21 cellular contexts compared by ENCODE assay signal in genomic region chr18:49305688-49306336, GRCh38.
DNase-seq lines count a peak whose midpoint lies in the region; ATAC-seq, FAIRE-seq and TF ChIP-seq lines count a peak whose summit lies in the region.
"Had no signal": no experiment of that assay in that cellular context is flagged by ENCODE, and none has a peak within 500 bp of the region (broad histone marks: within the 10 kb centered on the region; RNA-seq: fewer than 3 reads in every experiment).

No MANE protein-coding gene starts in this region.

- dilution Hi-C loops in IMR-90 (cut with HindIII; ENCODE audit: low sequenced_read_pairs, unreplicated experiment): no loop called here

- H3K4ac ChIP-seq in IMR-90 (ENCODE audit: low read depth, low read length): no peak overlapping the region

- H2BK15ac ChIP-seq in IMR-90 (ENCODE audit: low read depth, low read length): no peak overlapping the region

- no peak overlapping the region for H3K14ac ChIP-seq in IMR-90 (replicated peaks; ENCODE audit: low read depth, low read length)

- no peak for DNase-seq in D721Med (ENCODE audit: insufficient read length, low spot score)
- no peak for DNase-seq in IMR-90
- no peak for DNase-seq in K562 (ENCODE audit: extremely low read depth in 1 of 4, low spot score in 3 of 4)
- no peak for DNase-seq in OCI-M2 (lab: John Stamatoyannopoulos, UW; ENCODE audit: unreplicated experiment)
- DNase-seq in occipital lobe (lab: John Stamatoyannopoulos, UW): no peak
- DNase-seq: BE2C; CD4-positive, alpha-beta T cell; DMS53; Kasumi-1; MM.1S; NCI-H1092 treated with DMSO at 0.1 percent for 48 hours; NCI-H146; NCI-H2029 treated with DMSO at 0.1 percent for 48 hours; NCI-H2171; NCI-H526 had no signal

- H3K9me3 ChIP-seq in IMR-90 (ENCODE audit: control insufficient read depth, insufficient read depth, low read length) (peaks cover 4% of the 10 kb centered on the region), K562 (replicated peaks; ENCODE audit: control insufficient read depth, insufficient read depth, low read depth, low read length) (no peaks in the 10 kb centered on the region), gastroesophageal sphincter (peaks cover 0 to 8% (median 0%) of the 10 kb centered on the region in 3 donors)
- H3K9me3 ChIP-seq: BE2C, SJSA1 had no signal

- H2AFZ ChIP-seq in IMR-90 (replicated peaks; ENCODE audit: low read length, poor library complexity): no peak overlapping the region
- H2AFZ ChIP-seq in K562 (ENCODE audit: low read depth, low read length): no peak overlapping the region

- intact Hi-C loops in IMR-90 (cut with micrococcal nuclease) (no loop called here), K562 (cut with micrococcal nuclease) (no loop called here)

- TF ChIP-seq CTCF in D721Med (IDR thresholded peaks at IDR 0.05; ENCODE audit: insufficient read depth, missing control alignments): no peak
- no peak for TF ChIP-seq CTCF in IMR-90 (conservative IDR thresholded peaks at IDR 0.05; ENCODE audit: low read depth, low read length)
- TF ChIP-seq CTCF in K562 (IDR thresholded peaks at IDR 0.05 in 2 of 3, conservative IDR thresholded peaks at IDR 0.05 in 1 of 3; ENCODE audit: insufficient read depth in 2 of 3, low read depth in 1 of 3, low read length in 3 of 3): no peak
- TF ChIP-seq CTCF in gastroesophageal sphincter (IDR thresholded peaks at IDR 0.05): no peak

- H3K4me1 ChIP-seq in IMR-90 (ENCODE audit: control insufficient read depth, insufficient read depth, low read length): no peaks in the 10 kb centered on the region
- H3K4me1 ChIP-seq in K562 (replicated peaks in 1 of 2; ENCODE audit: control insufficient read depth in 2 of 2, insufficient read depth in 2 of 2, low read length in 2 of 2): no peaks in the 10 kb centered on the region
- no peaks in the 10 kb centered on the region for H3K4me1 ChIP-seq in gastroesophageal sphincter
- H3K4me1 ChIP-seq: BE2C had no signal

- H4K91ac ChIP-seq in IMR-90 (ENCODE audit: insufficient read depth, low read depth, low read length): no peak overlapping the region

- H3K36me3 ChIP-seq in IMR-90 (ENCODE audit: control insufficient read depth, insufficient read depth, low read length) (no peaks in the 10 kb centered on the region), K562 (ENCODE audit: control insufficient read depth, insufficient read depth, low read length) (no peaks in the 10 kb centered on the region), gastroesophageal sphincter (peaks cover 0 to 10% of the 10 kb centered on the region in 2 donors)
- H3K36me3 ChIP-seq: BE2C, SJSA1 had no signal

- TF ChIP-seq POLR2A in IMR-90 (IDR thresholded peaks at IDR 0.05; ENCODE audit: low read depth, low read length): no peak
- no peak for TF ChIP-seq POLR2A in K562 (conservative IDR thresholded peaks at IDR 0.05)
- no peak for TF ChIP-seq POLR2A in gastroesophageal sphincter (IDR thresholded peaks at IDR 0.05)

- H3K4me3 ChIP-seq in IMR-90 (ENCODE audit: insufficient read depth, low read depth, low read length) (no peak overlapping the region), K562 (no peak overlapping the region), gastroesophageal sphincter (no peak overlapping the region)
- H3K4me3 ChIP-seq: SJSA1 had no signal

- no peaks in the 10 kb centered on the region for H3K27me3 ChIP-seq in IMR-90 (ENCODE audit: control insufficient read depth, insufficient read depth, low read length)
- no peaks in the 10 kb centered on the region for H3K27me3 ChIP-seq in K562 (ENCODE audit: control insufficient read depth in 2 of 2, insufficient read depth in 2 of 2, low read length in 2 of 2)
- H3K27me3 ChIP-seq in gastroesophageal sphincter: no peaks in the 10 kb centered on the region
- H3K27me3 ChIP-seq: BE2C, SJSA1 had no signal

- no peak overlapping the region for H3K56ac ChIP-seq in IMR-90 (ENCODE audit: extremely low read depth, insufficient read depth, low read length)

- CTCF ChIA-PET in IMR-90 (lab: Yijun Ruan, JAX): interaction anchor here (1.4 kb wide), 1 partner anchor 8 kb away, joined by 3 read pairs; no protein-coding TSS in a partner anchor
- CTCF ChIA-PET in K562 (lab: Yijun Ruan, JAX; ENCODE audit: low intra/inter-chr PET ratio): no interaction called here

- no peak overlapping the region for H4K5ac ChIP-seq in IMR-90 (ENCODE audit: low read depth, low read length)

- no peak for TF ChIP-seq EP300 in K562 (IDR thresholded peaks at IDR 0.05; ENCODE audit: low read length)
- no peak for TF ChIP-seq EP300 in gastroesophageal sphincter (IDR thresholded peaks at IDR 0.05)

- no TSS peak for BruUV-seq in IMR-90 (replicated peaks; lab: Mats Ljungman, UMichigan)
- no TSS peak for BruUV-seq in K562 (replicated peaks; lab: Mats Ljungman, UMichigan)

- no peak overlapping the region for H2BK5ac ChIP-seq in IMR-90 (ENCODE audit: low read depth, low read length, poor library complexity, severe bottlenecking)

- no peak overlapping the region for H4K8ac ChIP-seq in IMR-90 (ENCODE audit: low read depth in 2 of 2, low read length in 2 of 2)

- POLR2A ChIA-PET in IMR-90 (lab: Charles Lee; ENCODE audit: unreplicated experiment) (no interaction called here), K562 (lab: Yijun Ruan, JAX) (interaction anchor here (1.9 to 2.3 kb wide), 2 partner anchors 10 to 18 kb away, joined by 5 to 7 read pairs; no protein-coding TSS in a partner anchor)

- WGBS in IMR-90 (ENCODE audit: extremely low coverage in 2 of 2, insufficient read length in 1 of 2), 2 experiments: 100% methylated on average over 1 of the region's 1 CpG; no CpG with 5 or more reads in 1 of the 2 experiments
- 80% methylated on average over 1 of the region's 1 CpG for WGBS in K562 (ENCODE audit: insufficient coverage, low coverage, missing lambda C conversion rate)
- 100% methylated on average over 1 of the region's 1 CpG for WGBS in gastroesophageal sphincter (ENCODE audit: low coverage in 1 of 2), 2 donors

- peak; percentile 51 for FAIRE-seq in D721Med (lab: Jason Lieb, UNC)
- no peak for FAIRE-seq in K562 (lab: Jason Lieb, UNC)
- FAIRE-seq: A204.1, GM12892, GM18507 had no signal

- H2BK120ac ChIP-seq in IMR-90 (ENCODE audit: low read depth, low read length): no peak overlapping the region

- no peaks in the 10 kb centered on the region for H3K9me1 ChIP-seq in IMR-90 (ENCODE audit: insufficient read depth, low read length)
- H3K9me1 ChIP-seq in K562 (ENCODE audit: control insufficient read depth, insufficient read depth, low read length): no peaks in the 10 kb centered on the region

- H3K4me2 ChIP-seq in IMR-90 (ENCODE audit: low read depth, low read length) (no peak overlapping the region), K562 (ENCODE audit: insufficient read depth, low read length) (no peak overlapping the region)

- in situ Hi-C loops in IMR-90 (cut with MboI; ENCODE audit: low sequenced_read_pairs): no loop called here
- in situ Hi-C loops in K562 (cut with MboI): no loop called here

- H3K79me1 ChIP-seq in IMR-90 (ENCODE audit: low read depth in 1 of 2, low read length in 2 of 2): peaks cover 0 to 8% of the 10 kb centered on the region in 2 experiments; a peak in 1 of 4 replicates

- no peak overlapping the region for H2BK20ac ChIP-seq in IMR-90 (ENCODE audit: low read depth, low read length)

- H3K23ac ChIP-seq in IMR-90 (ENCODE audit: low read depth, low read length): no peak overlapping the region

- ATAC-seq in IMR-90 (ENCODE audit: low read depth) (no peak), K562 (no peak), esophagus mucosa (peak; percentile 57), gastroesophageal sphincter (no peak)

- no peaks in the 10 kb centered on the region for H3K79me2 ChIP-seq in K562 (ENCODE audit: control insufficient read depth, insufficient read depth, low read length)

- H3K27ac ChIP-seq in IMR-90 (ENCODE audit: insufficient read depth, low read length) (no peak overlapping the region), K562 (ENCODE audit: extremely low read depth, low read depth, low read length) (no peak overlapping the region), gastroesophageal sphincter (no peak overlapping the region)
- H3K27ac ChIP-seq: SJSA1 had no signal

- no peak overlapping the region for H2AK5ac ChIP-seq in IMR-90 (ENCODE audit: low read depth, low read length)

- no peak overlapping the region for H2AK9ac ChIP-seq in IMR-90 (replicated peaks; ENCODE audit: low read depth, low read length, poor library complexity)

- no peak overlapping the region for H3K18ac ChIP-seq in IMR-90 (ENCODE audit: low read depth, low read length)

- H3K9ac ChIP-seq in IMR-90 (ENCODE audit: low read depth, low read length) (no peak overlapping the region), K562 (ENCODE audit: insufficient read depth in 1 of 2, low read depth in 2 of 2, low read length in 2 of 2) (no peak overlapping the region)

- TF ChIP-seq RAD21 in IMR-90 (IDR thresholded peaks at IDR 0.05; ENCODE audit: low read length): no peak
- TF ChIP-seq RAD21 in K562 (CRISPR knock-in tag; conservative IDR thresholded peaks at IDR 0.05 in 1 of 2, IDR thresholded peaks at IDR 0.05 in 1 of 2): no peak

- H4K20me1 ChIP-seq in IMR-90 (ENCODE audit: insufficient read depth, low read length): no peaks in the 10 kb centered on the region
- no peaks in the 10 kb centered on the region for H4K20me1 ChIP-seq in K562 (replicated peaks; ENCODE audit: control insufficient read depth, insufficient read depth, low read length)

TF ChIP-seq in IMR-90, 13 proteins besides CTCF, POLR2A, EP300 and RAD21:
- TF ChIP-seq RCOR1 (IDR thresholded peaks at IDR 0.05; ENCODE audit: insufficient replicate concordance, low read length) (peak; percentile 40), SMC3 (IDR thresholded peaks at IDR 0.05; ENCODE audit: low read depth, low read length) (no peak)

TF ChIP-seq in K562, 482 proteins besides CTCF, POLR2A, EP300 and RAD21 (continues in another document):
- no peak for TF ChIP-seq HOXB6 (CRISPR knock-in tag; IDR thresholded peaks at IDR 0.05; ENCODE audit: borderline replicate concordance)
- TF ChIP-seq, protein P1, sequence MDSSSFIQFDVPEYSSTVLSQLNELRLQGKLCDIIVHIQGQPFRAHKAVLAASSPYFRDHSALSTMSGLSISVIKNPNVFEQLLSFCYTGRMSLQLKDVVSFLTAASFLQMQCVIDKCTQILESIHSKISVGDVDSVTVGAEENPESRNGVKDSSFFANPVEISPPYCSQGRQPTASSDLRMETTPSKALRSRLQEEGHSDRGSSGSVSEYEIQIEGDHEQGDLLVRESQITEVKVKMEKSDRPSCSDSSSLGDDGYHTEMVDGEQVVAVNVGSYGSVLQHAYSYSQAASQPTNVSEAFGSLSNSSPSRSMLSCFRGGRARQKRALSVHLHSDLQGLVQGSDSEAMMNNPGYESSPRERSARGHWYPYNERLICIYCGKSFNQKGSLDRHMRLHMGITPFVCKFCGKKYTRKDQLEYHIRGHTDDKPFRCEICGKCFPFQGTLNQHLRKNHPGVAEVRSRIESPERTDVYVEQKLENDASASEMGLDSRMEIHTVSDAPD (CRISPR knock-in tag; IDR thresholded peaks at IDR 0.05): no peak
- TF ChIP-seq RBM25 (IDR thresholded peaks at IDR 0.05; ENCODE audit: low read depth, low read length, severe bottlenecking): peak; percentile 14
- no peak for TF ChIP-seq ZNF583 (CRISPR knock-in tag; IDR thresholded peaks at IDR 0.05)
